In the genomic region with DNA sequence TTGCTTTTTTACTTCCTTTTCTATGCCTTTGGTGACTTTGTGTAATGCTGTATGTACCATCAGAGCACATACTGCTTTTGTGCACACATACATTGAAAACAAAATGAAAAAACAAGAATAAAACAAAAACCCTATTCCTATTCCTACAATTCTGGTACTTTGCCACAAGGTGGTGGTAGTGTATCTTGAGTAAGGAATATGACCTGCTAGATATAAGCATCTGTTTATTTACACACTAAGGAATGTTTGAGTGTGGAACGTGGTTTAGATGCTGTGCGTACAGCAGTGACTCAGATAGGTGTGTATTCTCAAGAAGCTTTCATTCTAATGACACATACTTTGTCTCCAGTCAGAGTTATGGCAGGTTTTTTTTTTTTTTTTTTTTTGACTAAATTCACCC, we compare ENCODE assay signal across 1 cellular context.
TF ChIP-seq lines count a peak whose summit lies in the region.

No MANE protein-coding gene starts in this region.

TF ChIP-seq in HepG2, 621 proteins besides CTCF, POLR2A, EP300 and RAD21 (continued from another document):
- TF ChIP-seq ZNF800 (CRISPR knock-in tag; IDR thresholded peaks at IDR 0.05), result peak; percentile 54; the same call in 1 of the 2 replicates
- TF ChIP-seq SOX13 (IDR thresholded peaks at IDR 0.05), result no peak
- peak in 1 of 2 experiments; percentile 36; a peak in 1 of 4 replicates for TF ChIP-seq SOX13 (CRISPR knock-in tag; conservative IDR thresholded peaks at IDR 0.05 in 1 of 2, IDR thresholded peaks at IDR 0.05 in 1 of 2)
- TF ChIP-seq NR2F2 (IDR thresholded peaks at IDR 0.05; ENCODE audit: borderline replicate concordance, low read depth), result no peak
TF ChIP-seq in HepG2: peak in this region for 50.
